ENCODE assay signal across 16 cellular contexts in genomic region chr6:7528565-7528964, GRCh38. TPM values are rescaled to one million over a fixed set of nuclear protein-coding genes. Genes with fewer than 3 reads are reported as not detected.
DNase-seq lines count a peak whose midpoint lies in the region; ATAC-seq and TF ChIP-seq lines count a peak whose summit lies in the region.
"Had no signal": no experiment of that assay in that cellular context is flagged by ENCODE, and none has a peak within 500 bp of the region (broad histone marks: within the 10 kb centered on the region; RNA-seq: fewer than 3 reads in every experiment).

No MANE protein-coding gene starts in this region.

- no peak for ATAC-seq in HG03457 (IDR thresholded peaks at IDR 0.05; ENCODE audit: unreplicated experiment)
- ATAC-seq: natural killer cell treated with Interleukin-12 subunit alpha and Interleukin-12 subunit beta and Interleukin-15 and Interleukin-18, amount 100 ng/mL, for 72 hours had no signal

- peak; percentile 69 for DNase-seq in ELR (ENCODE audit: low read depth)
- peak; percentile 14 for DNase-seq in RKO (ENCODE audit: low spot score)
- peak; percentile 49 for DNase-seq in fibroblast of pulmonary artery (ENCODE audit: low read depth)
- peak; percentile 64 for DNase-seq in renal cortical epithelial cell (ENCODE audit: low read depth)
- no peak for DNase-seq in NCI-H446 (lab: John Stamatoyannopoulos, UW)
- DNase-seq in HCEC 1CT = no peak
- no peak for DNase-seq in NCI-H187 (lab: John Stamatoyannopoulos, UW)
- DNase-seq: activated CD4-positive, alpha-beta T cell treated with anti-CD3 and anti-CD28 coated beads, Interleukin-2, amount 10 ng/mL, durations not matched to agents 7 days and 5 days; activated T-cell treated with anti-CD3 and anti-CD28 coated beads, Interleukin-2, amount 50 U/mL, for 48 hours; aorta; effector CD8-positive, alpha-beta T cell; head of caudate nucleus; right cardiac atrium; stimulated activated naive CD4-positive, alpha-beta T cell treated with Interleukin-2 at 50 U/mL for 16 hours had no signal

- no peak for TF ChIP-seq CTCF in fibroblast of pulmonary artery (IDR thresholded peaks at IDR 0.05; ENCODE audit: low read length, missing control alignments)

- no peak overlapping the region for H3K4me3 ChIP-seq in fibroblast of pulmonary artery (replicated peaks; ENCODE audit: low read depth, low read length)

RNA-seq across cellular contexts. Expression of gene DSP, which starts 12.9 kb away (rescaled TPM):
- total RNA-seq in renal cortical epithelial cell = 104 and 173 TPM in 2 replicates
- total RNA-seq: natural killer cell treated with Interleukin-12 subunit alpha and Interleukin-12 subunit beta and Interleukin-15 and Interleukin-18, amount 100 ng/mL, for 72 hours had no signal

Comparison
In these comparisons a context has a peak if more than half of its experiments do, and no peak if none do; other contexts are left out.
1. DNase-seq: peak in ELR (single experiment), RKO (single experiment), fibroblast of pulmonary artery (single experiment) and renal cortical epithelial cell (single experiment); none in NCI-H446 (0 of 2), HCEC 1CT (single experiment) and NCI-H187 (0 of 2).